9 cellular contexts compared by ENCODE assay signal in the genomic region with DNA sequence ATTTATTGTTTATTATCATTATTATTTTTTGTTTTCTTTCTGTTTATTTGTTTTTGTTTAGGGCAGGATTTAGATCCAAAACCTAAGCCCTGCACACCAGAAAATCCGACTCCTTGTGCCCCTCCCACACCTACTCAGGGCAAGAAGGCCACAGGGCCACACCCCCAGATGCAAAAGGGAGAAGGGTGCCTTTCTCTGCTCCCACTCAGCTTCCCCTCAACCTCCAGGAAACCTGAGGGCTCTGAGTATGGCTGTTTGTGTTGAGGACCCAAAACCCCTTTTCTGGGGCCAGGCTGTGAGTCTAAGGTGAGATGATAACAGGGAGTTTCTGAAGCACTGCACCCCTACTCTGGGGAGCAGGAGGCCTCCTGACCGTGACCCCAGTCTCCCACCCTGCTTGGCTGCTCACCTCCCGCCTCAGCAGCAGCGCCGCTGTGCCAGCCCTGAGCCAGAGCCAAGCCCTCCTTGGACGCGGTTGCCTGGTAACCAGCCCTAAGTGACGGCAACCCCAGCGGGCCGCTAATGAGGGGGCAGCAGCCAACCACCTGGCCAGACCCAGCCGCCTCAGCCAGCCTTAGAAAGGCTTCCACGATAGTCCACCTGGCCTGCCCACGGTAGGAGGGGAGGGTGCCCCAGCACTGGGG. TPM values are rescaled to one million over a fixed set of nuclear protein-coding genes. Genes with fewer than 3 reads are reported as not detected.
DNase-seq lines count a peak whose midpoint lies in the region; ATAC-seq, FAIRE-seq and TF ChIP-seq lines count a peak whose summit lies in the region.
"Had no signal": no experiment of that assay in that cellular context is flagged by ENCODE, and none has a peak within 500 bp of the region (broad histone marks: within the 10 kb centered on the region; RNA-seq: fewer than 3 reads in every experiment).

No MANE protein-coding gene starts in this region.

- no peak for DNase-seq in IMR-90
- peak; percentile 94 for DNase-seq in NCI-H510A (lab: John Stamatoyannopoulos, UW)
- DNase-seq in left cardiac atrium, result no peak
- peak; percentile 25 for DNase-seq in small intestine
- no peak for DNase-seq in activated CD8-positive, alpha-beta memory T cell treated with anti-CD3 and anti-CD28 coated beads for 24 hours
- no peak for DNase-seq in activated naive CD4-positive, alpha-beta T cell treated with anti-CD3 and anti-CD28 coated beads, Interleukin-2, amount 50 U/mL, for 16 hours
- DNase-seq: MM.1S had no signal

- H3K4me3 ChIP-seq in IMR-90 (ENCODE audit: insufficient read depth, low read depth, low read length), result no peak overlapping the region
- no peak overlapping the region for H3K4me3 ChIP-seq in small intestine (ENCODE audit: low read depth in 1 of 2, low read length in 2 of 2)

- peaks cover 3% of the 10 kb centered on the region; the same call in 1 of the 2 replicates for H4K20me1 ChIP-seq in IMR-90 (ENCODE audit: insufficient read depth, low read length)

- no peak overlapping the region for H2BK15ac ChIP-seq in IMR-90 (ENCODE audit: low read depth, low read length)

- no peak overlapping the region for H2AK9ac ChIP-seq in IMR-90 (replicated peaks; ENCODE audit: low read depth, low read length, poor library complexity)

- H3K27ac ChIP-seq in IMR-90 (ENCODE audit: insufficient read depth, low read length), result no peak overlapping the region
- H3K27ac ChIP-seq in small intestine (ENCODE audit: low read depth in 1 of 2, low read length in 1 of 2), result no peak overlapping the region
- H3K27ac ChIP-seq: epithelial cell of prostate had no signal

- no peak overlapping the region for H4K5ac ChIP-seq in IMR-90 (ENCODE audit: low read depth, low read length)

- peaks cover 9% of the 10 kb centered on the region for H3K9me3 ChIP-seq in IMR-90 (ENCODE audit: control insufficient read depth, insufficient read depth, low read length)
- H3K9me3 ChIP-seq in small intestine (ENCODE audit: control insufficient read depth, low read depth), result no peaks in the 10 kb centered on the region

- H3K27me3 ChIP-seq in IMR-90 (ENCODE audit: control insufficient read depth, insufficient read depth, low read length) (peaks cover 52% of the 10 kb centered on the region), small intestine (ENCODE audit: control insufficient read depth in 2 of 2, insufficient read depth in 2 of 2, low read length in 2 of 2) (no peaks in the 10 kb centered on the region)

- peak overlapping the region; percentile 19; the same call in 1 of the 2 replicates for H3K23ac ChIP-seq in IMR-90 (ENCODE audit: low read depth, low read length)

- intact Hi-C loops in IMR-90 (cut with micrococcal nuclease), result no loop called here
- intact Hi-C loops in left cardiac atrium (cut with DNase I), result no loop called here

- 10% methylated on average over 10 of the region's 13 CpGs; no CpG with 5 or more reads in 1 of the 2 experiments for WGBS in IMR-90 (ENCODE audit: extremely low coverage in 2 of 2, insufficient read length in 1 of 2), 2 experiments
- WGBS in small intestine, 3 donors, result 7 to 20% (median 20%) methylated on average over 13 of the region's 13 CpGs

- no peak for FAIRE-seq in small intestine (lab: Jason Lieb, UNC)

- BruUV-seq in IMR-90 (replicated peaks; lab: Mats Ljungman, UMichigan), result no TSS peak

- no peak overlapping the region for H4K91ac ChIP-seq in IMR-90 (ENCODE audit: insufficient read depth, low read depth, low read length)

- in situ Hi-C loops in IMR-90 (cut with MboI; ENCODE audit: low sequenced_read_pairs), result no loop called here

- no peak for TF ChIP-seq CTCF in IMR-90 (conservative IDR thresholded peaks at IDR 0.05; ENCODE audit: low read depth, low read length)

- no peak overlapping the region for H3K4ac ChIP-seq in IMR-90 (ENCODE audit: low read depth, low read length)

- H3K9me1 ChIP-seq in IMR-90 (ENCODE audit: insufficient read depth, low read length), result no peaks in the 10 kb centered on the region

- peak; percentile 43; the same call in 1 of the 2 replicates for ATAC-seq in IMR-90 (ENCODE audit: low read depth)
- ATAC-seq in left cardiac atrium, result peak; percentile 38 to 40
- ATAC-seq in GM19397 (IDR thresholded peaks at IDR 0.05; ENCODE audit: unreplicated experiment), result no peak

- H2BK5ac ChIP-seq in IMR-90 (ENCODE audit: low read depth, low read length, poor library complexity, severe bottlenecking), result no peak overlapping the region

- no peak overlapping the region for H4K8ac ChIP-seq in IMR-90 (ENCODE audit: low read depth in 2 of 2, low read length in 2 of 2)

- H3K9ac ChIP-seq in IMR-90 (ENCODE audit: low read depth, low read length), result no peak overlapping the region

- H2AFZ ChIP-seq in IMR-90 (replicated peaks; ENCODE audit: low read length, poor library complexity), result no peak overlapping the region

- no peak overlapping the region for H3K14ac ChIP-seq in IMR-90 (replicated peaks; ENCODE audit: low read depth, low read length)

- H2AK5ac ChIP-seq in IMR-90 (ENCODE audit: low read depth, low read length), result no peak overlapping the region

- H2BK20ac ChIP-seq in IMR-90 (ENCODE audit: low read depth, low read length), result no peak overlapping the region

- no peak overlapping the region for H3K56ac ChIP-seq in IMR-90 (ENCODE audit: extremely low read depth, insufficient read depth, low read length)

- H3K4me1 ChIP-seq in IMR-90 (ENCODE audit: control insufficient read depth, insufficient read depth, low read length), result peaks cover 7% of the 10 kb centered on the region; the same call in 1 of the 2 replicates
- H3K4me1 ChIP-seq in small intestine (ENCODE audit: control insufficient read depth in 2 of 2, insufficient read depth in 1 of 2, low read depth in 1 of 2, low read length in 1 of 2), result peaks cover 0 to 9% of the 10 kb centered on the region in 2 donors

- no peak overlapping the region for H3K4me2 ChIP-seq in IMR-90 (ENCODE audit: low read depth, low read length)

- CTCF ChIA-PET in IMR-90 (lab: Yijun Ruan, JAX), result no interaction called here

- no peak overlapping the region for H3K18ac ChIP-seq in IMR-90 (ENCODE audit: low read depth, low read length)

- no peak overlapping the region for H2BK120ac ChIP-seq in IMR-90 (ENCODE audit: low read depth, low read length)

- no peak for TF ChIP-seq POLR2A in IMR-90 (IDR thresholded peaks at IDR 0.05; ENCODE audit: low read depth, low read length)

- dilution Hi-C loops in IMR-90 (cut with HindIII; ENCODE audit: low sequenced_read_pairs, unreplicated experiment), result no loop called here

- POLR2A ChIA-PET in IMR-90 (lab: Charles Lee; ENCODE audit: unreplicated experiment), result no interaction called here

- no peaks in the 10 kb centered on the region for H3K36me3 ChIP-seq in IMR-90 (ENCODE audit: control insufficient read depth, insufficient read depth, low read length)
- no peaks in the 10 kb centered on the region for H3K36me3 ChIP-seq in small intestine (ENCODE audit: control insufficient read depth in 2 of 2, insufficient read depth in 2 of 2, low read length in 2 of 2)

- H3K79me1 ChIP-seq in IMR-90 (ENCODE audit: low read depth in 1 of 2, low read length in 2 of 2), result no peaks in the 10 kb centered on the region

- no peak for TF ChIP-seq RAD21 in IMR-90 (IDR thresholded peaks at IDR 0.05; ENCODE audit: low read length)

TF ChIP-seq in IMR-90, 13 proteins besides CTCF, POLR2A, EP300 and RAD21:
- TF ChIP-seq RFX5 (IDR thresholded peaks at IDR 0.05; ENCODE audit: low read depth, low read length), result no peak
- TF ChIP-seq CEBPB (IDR thresholded peaks at IDR 0.05; ENCODE audit: low read depth, low read length), result no peak
- no peak for TF ChIP-seq SMC3 (IDR thresholded peaks at IDR 0.05; ENCODE audit: low read depth, low read length)
- TF ChIP-seq, protein P1, sequence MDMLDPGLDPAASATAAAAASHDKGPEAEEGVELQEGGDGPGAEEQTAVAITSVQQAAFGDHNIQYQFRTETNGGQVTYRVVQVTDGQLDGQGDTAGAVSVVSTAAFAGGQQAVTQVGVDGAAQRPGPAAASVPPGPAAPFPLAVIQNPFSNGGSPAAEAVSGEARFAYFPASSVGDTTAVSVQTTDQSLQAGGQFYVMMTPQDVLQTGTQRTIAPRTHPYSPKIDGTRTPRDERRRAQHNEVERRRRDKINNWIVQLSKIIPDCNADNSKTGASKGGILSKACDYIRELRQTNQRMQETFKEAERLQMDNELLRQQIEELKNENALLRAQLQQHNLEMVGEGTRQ (IDR thresholded peaks at IDR 0.05; ENCODE audit: low read depth, low read length), result no peak
TF ChIP-seq in IMR-90: peak in this region for 0.

RNA-seq across cellular contexts. Expression of a gene that starts 6.4 kb away (rescaled TPM):
- total RNA-seq in IMR-90 (2012; rRNA removed) (1.3 and 1.9 TPM in 2 replicates), left cardiac atrium (10 to 100 TPM in 1 of 2 donors, 1 to 10 TPM in 1; 9.0 to 14.2 TPM)
- polyA plus RNA-seq in IMR-90 (2012; rRNA removed) (5.7 and 7.0 TPM in 2 replicates), small intestine (10 to 100 TPM in 1 of 3 donors, 1 to 10 TPM in 2; 6.5 to 16.9 (median 6.9) TPM)
- polyA plus RNA-seq in IMR-90 (2012; cell fraction: cytosol; rRNA removed), result 3.1 and 5.9 TPM in 2 replicates
- 6.0 and 10.0 TPM in 2 replicates for polyA plus RNA-seq in IMR-90 (2012; cell fraction: nucleus; rRNA removed; ENCODE audit: low replicate concordance)

Comparison
In these comparisons a context has a peak if more than half of its experiments do, and no peak if none do; other contexts are left out.
1. DNase-seq: peak in NCI-H510A (single experiment) and small intestine (single experiment); none in IMR-90 (single experiment), left cardiac atrium (single experiment), activated CD8-positive, alpha-beta memory T cell treated with anti-CD3 and anti-CD28 coated beads for 24 hours (single experiment) and activated naive CD4-positive, alpha-beta T cell treated with anti-CD3 and anti-CD28 coated beads, Interleukin-2, amount 50 U/mL, for 16 hours (single experiment).